ENCODE assay signal across 1 cellular context in the genomic region with DNA sequence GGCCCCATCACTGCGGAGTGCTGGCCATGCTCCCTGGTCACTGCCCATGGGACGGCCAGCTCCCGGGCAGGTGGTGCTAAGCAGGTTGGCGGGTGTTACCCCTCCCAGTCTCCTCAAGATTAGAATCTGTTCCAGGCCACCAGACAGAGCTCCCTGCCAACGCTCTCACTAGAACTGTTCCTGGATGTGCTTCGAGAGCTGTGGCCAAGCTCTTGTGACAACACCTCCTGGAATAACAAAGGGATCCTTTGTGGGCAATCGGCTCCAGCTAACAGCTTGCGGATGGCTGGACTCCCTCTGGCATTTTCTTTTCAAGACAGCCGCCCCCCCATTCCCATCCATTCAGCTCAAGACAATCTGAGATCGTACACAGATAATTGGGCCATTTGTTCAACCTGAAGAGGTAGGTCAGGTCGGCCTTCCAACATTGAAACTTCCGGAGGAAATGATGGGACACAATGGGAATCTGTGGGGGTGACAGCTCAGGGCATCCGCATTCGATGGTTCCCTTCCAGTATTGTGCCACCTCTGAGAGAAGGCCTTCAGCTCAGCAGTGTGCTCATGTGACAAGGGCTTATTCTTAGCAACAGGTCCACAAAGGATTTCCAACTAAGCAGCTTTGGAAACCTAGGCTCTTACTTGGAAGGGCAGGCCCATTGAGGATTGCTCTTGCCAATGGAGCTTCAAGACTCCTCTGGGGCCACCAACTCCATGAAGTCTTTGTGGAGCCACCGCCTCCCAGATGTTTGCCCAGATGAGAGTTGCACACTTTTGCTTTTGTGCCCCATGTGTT.
TF ChIP-seq lines count a peak whose summit lies in the region.

No MANE protein-coding gene starts in this region.

TF ChIP-seq in SK-N-SH, 30 proteins besides CTCF, POLR2A, EP300 and RAD21:
- no peak for TF ChIP-seq TAF1 (IDR thresholded peaks at IDR 0.05; ENCODE audit: borderline replicate concordance, low read depth, low read length)
